ENCODE assay signal across 11 cellular contexts in the genomic region with DNA sequence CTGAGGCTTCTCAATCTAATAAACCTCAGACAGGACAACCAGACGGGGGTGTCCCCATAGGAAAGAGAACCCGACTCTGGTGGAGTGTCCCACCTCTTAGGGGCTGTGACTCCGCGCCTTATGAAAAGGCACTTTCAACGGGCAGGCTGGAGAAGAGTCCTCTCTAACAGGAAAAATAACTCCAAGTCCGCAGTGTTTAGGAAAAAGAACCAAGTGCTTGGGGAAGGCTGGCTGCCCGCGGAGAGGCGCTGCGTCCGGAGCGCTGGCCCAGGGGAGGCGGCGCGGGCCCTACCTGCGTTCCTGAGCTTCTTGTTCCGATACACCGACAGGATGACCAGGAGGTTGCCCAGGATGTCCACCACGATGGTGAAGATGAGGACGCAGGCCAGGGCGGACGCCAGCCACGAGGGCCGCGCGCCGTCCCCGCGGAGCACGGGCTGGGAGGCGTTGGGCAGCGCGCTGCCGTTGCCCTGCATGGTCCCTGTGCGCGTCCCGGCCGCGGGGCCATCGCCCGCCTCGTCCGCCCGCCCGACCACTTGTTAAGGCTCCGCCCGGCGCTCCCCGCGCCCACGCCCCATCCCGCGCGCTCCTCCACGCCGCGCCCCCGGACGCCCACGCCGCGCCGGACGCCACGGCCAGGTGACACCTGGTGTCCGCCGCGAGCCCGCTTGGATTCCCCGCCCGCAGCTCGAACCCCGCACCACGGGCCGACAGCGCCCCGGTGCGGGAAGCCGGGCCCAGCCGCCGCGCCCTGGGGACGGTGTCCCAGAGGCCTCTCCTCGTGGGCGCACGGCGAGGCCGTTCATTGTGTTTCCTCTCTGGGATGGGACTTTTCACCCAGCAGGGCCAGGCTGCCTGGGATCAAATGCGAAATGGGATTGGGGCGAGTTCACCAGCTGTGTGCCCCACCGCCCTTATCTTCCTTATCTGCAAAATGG. TPM values are rescaled to one million over a fixed set of nuclear protein-coding genes. Genes with fewer than 3 reads are reported as not detected.
DNase-seq lines count a peak whose midpoint lies in the region; ATAC-seq, FAIRE-seq and TF ChIP-seq lines count a peak whose summit lies in the region.
"Had no signal": no experiment of that assay in that cellular context is flagged by ENCODE, and none has a peak within 500 bp of the region (broad histone marks: within the 10 kb centered on the region; RNA-seq: fewer than 3 reads in every experiment).

Gene MTNR1A (minus strand): TSS at position 678 of the 938 bp plus-strand sequence. CDS start 202 bp downstream, at position 476.

- WGBS in tibial nerve, 2 donors: 4 to 6% methylated on average over 26 to 75 of the region's 91 CpGs

- no peak for TF ChIP-seq POLR2A in tibial nerve (IDR thresholded peaks at IDR 0.05)
- no peak for TF ChIP-seq POLR2A in H54 (IDR thresholded peaks at IDR 0.05; ENCODE audit: low read depth, low read length)

- no peak within 1 kb of the TSS for H3K27ac ChIP-seq in brain microvascular endothelial cell
- no peak within 1 kb of the TSS for H3K27ac ChIP-seq in tibial nerve
- H3K27ac ChIP-seq: KMS-11 had no signal

- ATAC-seq in left lobe of liver (peak; percentile 22), HG03039 (IDR thresholded peaks at IDR 0.05; ENCODE audit: unreplicated experiment) (no peak)

- DNase-seq in SHP77 (lab: John Stamatoyannopoulos, UW) (peak; percentile 22 to 23), SHP77 treated with DMSO at 0.1 percent for 48 hours (lab: John Stamatoyannopoulos, UW) (no peak), brain microvascular endothelial cell (no peak), left lobe of liver (ENCODE audit: low spot score) (no peak), tibial nerve (ENCODE audit: low spot score in 2 of 2) (no peak), H4 (ENCODE audit: low spot score) (no peak), H54 (ENCODE audit: insufficient read length, low spot score) (no peak)
- DNase-seq: BE2C had no signal

- FAIRE-seq in H54 (lab: Jason Lieb, UNC): no peak

- in situ Hi-C loops in brain microvascular endothelial cell (cut with HindIII; ENCODE audit: low pct_ligation_motif_present, low sequenced_read_pairs): no loop called here

- no peaks in the 10 kb centered on the region for H3K27me3 ChIP-seq in brain microvascular endothelial cell (replicated peaks)
- H3K27me3 ChIP-seq in tibial nerve: peaks cover 0 to 49% of the 10 kb centered on the region in 2 donors

- TF ChIP-seq EP300 in tibial nerve (IDR thresholded peaks at IDR 0.05): no peak

- TF ChIP-seq CTCF in brain microvascular endothelial cell (IDR thresholded peaks at IDR 0.05; ENCODE audit: low read depth, low read length, missing control alignments) (no peak), tibial nerve (IDR thresholded peaks at IDR 0.05) (peak in 1 of 5 experiments; percentile 6)

- H3K4me3 ChIP-seq in brain microvascular endothelial cell (ENCODE audit: low read depth, low read length) (peak within 1 kb of the TSS; percentile 54), tibial nerve (peak within 1 kb of the TSS in 3 of 4 donors; percentile 4 to 46 (median 27))

- no peaks in the 10 kb centered on the region for H3K9me3 ChIP-seq in tibial nerve
- H3K9me3 ChIP-seq: BE2C had no signal

- no peaks in the 10 kb centered on the region for H3K36me3 ChIP-seq in brain microvascular endothelial cell (replicated peaks)
- no peaks in the 10 kb centered on the region for H3K36me3 ChIP-seq in tibial nerve
- H3K36me3 ChIP-seq: BE2C had no signal

- peaks cover 0 to 16% (median 2%) of the 10 kb centered on the region in 4 donors for H3K4me1 ChIP-seq in tibial nerve
- H3K4me1 ChIP-seq: BE2C had no signal

RNA-seq across cellular contexts. Expression of gene MTNR1A, which starts in this region (rescaled TPM):
- total RNA-seq in left lobe of liver: not detected
- total RNA-seq in tibial nerve: not detected
- 0.33 TPM in 1 of 2 replicates, not detected in the other for total RNA-seq in H4 (2014; rRNA removed; shearing (Covaris generic))
- total RNA-seq: T-helper 1 cell treated with Interleukin-12 subunit alpha and Interleukin-12 subunit beta and Interleukin-4 antibody, amounts not matched to agents 30 ng/mL and 1 ng/mL, for 36 hours had no signal

Comparison
In these comparisons a context has a peak if more than half of its experiments do, and no peak if none do; other contexts are left out.
1. DNase-seq: peak in SHP77 (2 of 2); none in SHP77 treated with DMSO at 0.1 percent for 48 hours (single experiment), brain microvascular endothelial cell (single experiment), left lobe of liver (single experiment), tibial nerve (0 of 2), H4 (single experiment) and H54 (single experiment).
2. Peak in ATAC-seq in left lobe of liver; RNA of the gene not detected or under 1 TPM.